Comparison of ENCODE assay signal across 2 cellular contexts in genomic region chr12:120670667-120671066, GRCh38.
A peak's percentile ranks its signal among the peaks of the same experiment; 100 is the strongest.
TF ChIP-seq lines count a peak whose summit lies in the region.

No MANE protein-coding gene starts in this region.

TF ChIP-seq in GM23338, 12 proteins besides CTCF, POLR2A, EP300 and RAD21:
- no peak for TF ChIP-seq ETS1 (IDR thresholded peaks at IDR 0.05)
- no peak for TF ChIP-seq EZH2phosphoT487 (IDR thresholded peaks at IDR 0.05; ENCODE audit: unreplicated experiment)
- TF ChIP-seq JUNB (IDR thresholded peaks at IDR 0.05; ENCODE audit: unreplicated experiment), result no peak
- no peak for TF ChIP-seq ZNF114 (CRISPR knock-in tag; IDR thresholded peaks at IDR 0.05)
- TF ChIP-seq NANOG (IDR thresholded peaks at IDR 0.05; ENCODE audit: borderline replicate concordance), result no peak
- TF ChIP-seq, protein P1, sequence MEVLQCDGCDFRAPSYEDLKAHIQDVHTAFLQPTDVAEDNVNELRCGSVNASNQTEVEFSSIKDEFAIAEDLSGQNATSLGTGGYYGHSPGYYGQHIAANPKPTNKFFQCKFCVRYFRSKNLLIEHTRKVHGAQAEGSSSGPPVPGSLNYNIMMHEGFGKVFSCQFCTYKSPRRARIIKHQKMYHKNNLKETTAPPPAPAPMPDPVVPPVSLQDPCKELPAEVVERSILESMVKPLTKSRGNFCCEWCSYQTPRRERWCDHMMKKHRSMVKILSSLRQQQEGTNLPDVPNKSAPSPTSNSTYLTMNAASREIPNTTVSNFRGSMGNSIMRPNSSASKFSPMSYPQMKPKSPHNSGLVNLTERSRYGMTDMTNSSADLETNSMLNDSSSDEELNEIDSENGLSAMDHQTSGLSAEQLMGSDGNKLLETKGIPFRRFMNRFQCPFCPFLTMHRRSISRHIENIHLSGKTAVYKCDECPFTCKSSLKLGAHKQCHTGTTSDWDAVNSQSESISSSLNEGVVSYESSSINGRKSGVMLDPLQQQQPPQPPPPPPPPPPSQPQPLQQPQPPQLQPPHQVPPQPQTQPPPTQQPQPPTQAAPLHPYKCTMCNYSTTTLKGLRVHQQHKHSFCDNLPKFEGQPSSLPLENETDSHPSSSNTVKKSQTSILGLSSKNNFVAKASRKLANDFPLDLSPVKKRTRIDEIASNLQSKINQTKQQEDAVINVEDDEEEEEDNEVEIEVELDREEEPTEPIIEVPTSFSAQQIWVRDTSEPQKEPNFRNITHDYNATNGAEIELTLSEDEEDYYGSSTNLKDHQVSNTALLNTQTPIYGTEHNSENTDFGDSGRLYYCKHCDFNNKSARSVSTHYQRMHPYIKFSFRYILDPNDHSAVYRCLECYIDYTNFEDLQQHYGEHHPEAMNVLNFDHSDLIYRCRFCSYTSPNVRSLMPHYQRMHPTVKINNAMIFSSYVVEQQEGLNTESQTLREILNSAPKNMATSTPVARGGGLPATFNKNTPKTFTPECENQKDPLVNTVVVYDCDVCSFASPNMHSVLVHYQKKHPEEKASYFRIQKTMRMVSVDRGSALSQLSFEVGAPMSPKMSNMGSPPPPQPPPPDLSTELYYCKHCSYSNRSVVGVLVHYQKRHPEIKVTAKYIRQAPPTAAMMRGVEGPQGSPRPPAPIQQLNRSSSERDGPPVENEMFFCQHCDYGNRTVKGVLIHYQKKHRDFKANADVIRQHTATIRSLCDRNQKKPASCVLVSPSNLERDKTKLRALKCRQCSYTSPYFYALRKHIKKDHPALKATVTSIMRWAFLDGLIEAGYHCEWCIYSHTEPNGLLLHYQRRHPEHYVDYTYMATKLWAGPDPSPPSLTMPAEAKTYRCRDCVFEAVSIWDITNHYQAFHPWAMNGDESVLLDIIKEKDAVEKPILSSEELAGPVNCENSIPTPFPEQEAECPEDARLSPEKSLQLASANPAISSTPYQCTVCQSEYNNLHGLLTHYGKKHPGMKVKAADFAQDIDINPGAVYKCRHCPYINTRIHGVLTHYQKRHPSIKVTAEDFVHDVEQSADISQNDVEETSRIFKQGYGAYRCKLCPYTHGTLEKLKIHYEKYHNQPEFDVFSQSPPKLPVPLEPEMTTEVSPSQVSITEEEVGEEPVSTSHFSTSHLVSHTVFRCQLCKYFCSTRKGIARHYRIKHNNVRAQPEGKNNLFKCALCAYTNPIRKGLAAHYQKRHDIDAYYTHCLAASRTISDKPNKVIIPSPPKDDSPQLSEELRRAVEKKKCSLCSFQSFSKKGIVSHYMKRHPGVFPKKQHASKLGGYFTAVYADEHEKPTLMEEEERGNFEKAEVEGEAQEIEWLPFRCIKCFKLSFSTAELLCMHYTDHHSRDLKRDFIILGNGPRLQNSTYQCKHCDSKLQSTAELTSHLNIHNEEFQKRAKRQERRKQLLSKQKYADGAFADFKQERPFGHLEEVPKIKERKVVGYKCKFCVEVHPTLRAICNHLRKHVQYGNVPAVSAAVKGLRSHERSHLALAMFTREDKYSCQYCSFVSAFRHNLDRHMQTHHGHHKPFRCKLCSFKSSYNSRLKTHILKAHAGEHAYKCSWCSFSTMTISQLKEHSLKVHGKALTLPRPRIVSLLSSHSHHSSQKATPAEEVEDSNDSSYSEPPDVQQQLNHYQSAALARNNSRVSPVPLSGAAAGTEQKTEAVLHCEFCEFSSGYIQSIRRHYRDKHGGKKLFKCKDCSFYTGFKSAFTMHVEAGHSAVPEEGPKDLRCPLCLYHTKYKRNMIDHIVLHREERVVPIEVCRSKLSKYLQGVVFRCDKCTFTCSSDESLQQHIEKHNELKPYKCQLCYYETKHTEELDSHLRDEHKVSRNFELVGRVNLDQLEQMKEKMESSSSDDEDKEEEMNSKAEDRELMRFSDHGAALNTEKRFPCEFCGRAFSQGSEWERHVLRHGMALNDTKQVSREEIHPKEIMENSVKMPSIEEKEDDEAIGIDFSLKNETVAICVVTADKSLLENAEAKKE (CRISPR knock-in tag; IDR thresholded peaks at IDR 0.05), result no peak
- no peak for TF ChIP-seq ZNF331 (CRISPR knock-in tag; IDR thresholded peaks at IDR 0.05; ENCODE audit: low read depth)
- TF ChIP-seq, protein P2, sequence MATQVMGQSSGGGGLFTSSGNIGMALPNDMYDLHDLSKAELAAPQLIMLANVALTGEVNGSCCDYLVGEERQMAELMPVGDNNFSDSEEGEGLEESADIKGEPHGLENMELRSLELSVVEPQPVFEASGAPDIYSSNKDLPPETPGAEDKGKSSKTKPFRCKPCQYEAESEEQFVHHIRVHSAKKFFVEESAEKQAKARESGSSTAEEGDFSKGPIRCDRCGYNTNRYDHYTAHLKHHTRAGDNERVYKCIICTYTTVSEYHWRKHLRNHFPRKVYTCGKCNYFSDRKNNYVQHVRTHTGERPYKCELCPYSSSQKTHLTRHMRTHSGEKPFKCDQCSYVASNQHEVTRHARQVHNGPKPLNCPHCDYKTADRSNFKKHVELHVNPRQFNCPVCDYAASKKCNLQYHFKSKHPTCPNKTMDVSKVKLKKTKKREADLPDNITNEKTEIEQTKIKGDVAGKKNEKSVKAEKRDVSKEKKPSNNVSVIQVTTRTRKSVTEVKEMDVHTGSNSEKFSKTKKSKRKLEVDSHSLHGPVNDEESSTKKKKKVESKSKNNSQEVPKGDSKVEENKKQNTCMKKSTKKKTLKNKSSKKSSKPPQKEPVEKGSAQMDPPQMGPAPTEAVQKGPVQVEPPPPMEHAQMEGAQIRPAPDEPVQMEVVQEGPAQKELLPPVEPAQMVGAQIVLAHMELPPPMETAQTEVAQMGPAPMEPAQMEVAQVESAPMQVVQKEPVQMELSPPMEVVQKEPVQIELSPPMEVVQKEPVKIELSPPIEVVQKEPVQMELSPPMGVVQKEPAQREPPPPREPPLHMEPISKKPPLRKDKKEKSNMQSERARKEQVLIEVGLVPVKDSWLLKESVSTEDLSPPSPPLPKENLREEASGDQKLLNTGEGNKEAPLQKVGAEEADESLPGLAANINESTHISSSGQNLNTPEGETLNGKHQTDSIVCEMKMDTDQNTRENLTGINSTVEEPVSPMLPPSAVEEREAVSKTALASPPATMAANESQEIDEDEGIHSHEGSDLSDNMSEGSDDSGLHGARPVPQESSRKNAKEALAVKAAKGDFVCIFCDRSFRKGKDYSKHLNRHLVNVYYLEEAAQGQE (IDR thresholded peaks at IDR 0.05; ENCODE audit: unreplicated experiment), result no peak
- TF ChIP-seq STAT1 (IDR thresholded peaks at IDR 0.05; ENCODE audit: unreplicated experiment), result no peak
- no peak for TF ChIP-seq EZH2 (IDR thresholded peaks at IDR 0.05; ENCODE audit: low read depth, unreplicated experiment)
- TF ChIP-seq POLR2AphosphoS5 (IDR thresholded peaks at IDR 0.05; ENCODE audit: low read depth), result no peak
- TF ChIP-seq CREB1 (CRISPR knock-in tag; IDR thresholded peaks at IDR 0.05; ENCODE audit: low read depth), result no peak

TF ChIP-seq in K562, 482 proteins besides CTCF, POLR2A, EP300 and RAD21:
- no peak for TF ChIP-seq SRSF1 (IDR thresholded peaks at IDR 0.05; ENCODE audit: low read depth, low read length)
- TF ChIP-seq ZKSCAN1 (IDR thresholded peaks at IDR 0.05; ENCODE audit: low read depth, low read length), result peak; percentile 83
